28 cellular contexts compared by ENCODE assay signal in the genomic region with DNA sequence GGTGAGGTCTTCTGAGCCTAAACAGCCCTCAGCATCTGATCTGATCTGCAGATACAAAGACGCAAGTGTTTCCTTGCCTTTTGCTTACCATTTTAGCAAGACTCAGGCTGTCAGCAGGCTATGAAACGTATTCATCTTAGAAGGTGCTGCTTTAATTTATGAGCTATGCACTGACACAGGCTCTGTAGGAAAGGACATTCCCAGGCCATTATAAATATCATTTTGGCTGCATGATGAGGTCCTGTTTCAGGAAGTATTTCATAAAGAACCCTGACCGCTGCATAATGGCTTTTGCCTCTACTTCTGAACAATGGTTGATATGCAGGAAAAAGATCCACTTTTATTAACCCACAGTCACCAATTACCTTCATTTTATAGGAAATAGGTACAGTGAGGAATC.
"Had no signal": no experiment of that assay in that cellular context is flagged by ENCODE, and none has a peak within 500 bp of the region (broad histone marks: within the 10 kb centered on the region; RNA-seq: fewer than 3 reads in every experiment).

No MANE protein-coding gene starts in this region.

- H3K27ac ChIP-seq: adrenal gland, KMS-11, SK-N-MC, VCaP had no signal

- H3K27me3 ChIP-seq: adrenal gland had no signal

- H3K4me3 ChIP-seq: adrenal gland, SK-N-MC had no signal

- H3K9me3 ChIP-seq: adrenal gland had no signal

- H3K36me3 ChIP-seq: adrenal gland had no signal

- DNase-seq: activated CD4-positive, alpha-beta memory T cell treated with anti-CD3 and anti-CD28 coated beads for 36 hours; activated CD4-positive, alpha-beta T cell treated with anti-CD3 and anti-CD28 coated beads, Interleukin-2, amount 10 ng/mL, durations not matched to agents 7 days and 5 days; activated CD4-positive, CD25-positive, alpha-beta regulatory T cell; activated CD8-positive, alpha-beta memory T cell treated with anti-CD3 and anti-CD28 coated beads for 24 hours; activated gamma-delta T cell; activated naive CD4-positive, alpha-beta T cell treated with anti-CD3 and anti-CD28 coated beads for 36 hours; activated naive CD8-positive, alpha-beta T cell treated with anti-CD3 and anti-CD28 coated beads, Interleukin-2, amount 10 ng/mL, durations not matched to agents 7 days and 5 days; activated T-cell treated with anti-CD3 and anti-CD28 coated beads, Interleukin-2, amount 50 U/mL, for 48 hours; adrenal gland; anterior cingulate cortex; NCI-H1092; NCI-H1417; NCI-H1930; NCI-H2107; NCI-H2171 treated with DMSO at 0.1 percent for 48 hours; NCI-H226; NCI-H510A; NCI-H526 treated with DMSO at 0.1 percent for 48 hours; NCI-H82; SIG-M5; T-cell; T-helper 2 cell; T1000 had no signal

- FAIRE-seq: bronchial epithelial cell, TTC549 had no signal

- H3K4me2 ChIP-seq: KMS-11 had no signal

- H3K9ac ChIP-seq: KMS-11 had no signal
